Comparison of ENCODE assay signal across 15 cellular contexts in genomic region chr2:128808462-128809255, GRCh38.
DNase-seq lines count a peak whose midpoint lies in the region; ATAC-seq and TF ChIP-seq lines count a peak whose summit lies in the region.
"Had no signal": no experiment of that assay in that cellular context is flagged by ENCODE, and none has a peak within 500 bp of the region (broad histone marks: within the 10 kb centered on the region; RNA-seq: fewer than 3 reads in every experiment).

No MANE protein-coding gene starts in this region.

- ATAC-seq in RWPE2 (ENCODE audit: low read depth) = peak; percentile 92
- ATAC-seq in lung (ENCODE audit: insufficient read depth, low FRiP score) = peak; percentile 27
- ATAC-seq in WTC11 = no peak
- ATAC-seq: T-cell had no signal

- H3K36me3 ChIP-seq in RWPE2 (ENCODE audit: low read depth) (no peaks in the 10 kb centered on the region), esophagus squamous epithelium (no peaks in the 10 kb centered on the region), lung (ENCODE audit: control insufficient read depth in 2 of 2, insufficient read depth in 2 of 2, low read length in 2 of 2) (no peaks in the 10 kb centered on the region)
- H3K36me3 ChIP-seq: tibial artery had no signal

- no peak for TF ChIP-seq POLR2A in esophagus squamous epithelium (IDR thresholded peaks at IDR 0.05)

- TF ChIP-seq CTCF in RWPE2 (IDR thresholded peaks at IDR 0.05; ENCODE audit: poor library complexity, severe bottlenecking) = no peak
- TF ChIP-seq CTCF in esophagus squamous epithelium (IDR thresholded peaks at IDR 0.05) = no peak
- no peak for TF ChIP-seq CTCF in lung (IDR thresholded peaks at IDR 0.05; ENCODE audit: control extremely low read depth, extremely low read depth)
- TF ChIP-seq CTCF in WTC11 (IDR thresholded peaks at IDR 0.05) = no peak

- no peak overlapping the region for H3K4me3 ChIP-seq in RWPE2 (ENCODE audit: severe bottlenecking)
- no peak overlapping the region for H3K4me3 ChIP-seq in esophagus squamous epithelium
- no peak overlapping the region for H3K4me3 ChIP-seq in lung
- H3K4me3 ChIP-seq: tibial artery had no signal

- H3K27me3 ChIP-seq in RWPE2 (ENCODE audit: insufficient read depth, poor library complexity, severe bottlenecking) = no peaks in the 10 kb centered on the region
- H3K27me3 ChIP-seq in esophagus squamous epithelium = no peaks in the 10 kb centered on the region
- no peaks in the 10 kb centered on the region for H3K27me3 ChIP-seq in lung (ENCODE audit: control insufficient read depth, insufficient read depth)
- H3K27me3 ChIP-seq: tibial artery had no signal

- POLR2A ChIA-PET in WTC11 (lab: Charles Lee) = no interaction called here

- H3K27ac ChIP-seq in RWPE2 (ENCODE audit: poor library complexity, severe bottlenecking) = peak overlapping the region; percentile 34
- peak overlapping the region; percentile 57 to 68 (median 64) for H3K27ac ChIP-seq in esophagus squamous epithelium
- no peak overlapping the region for H3K27ac ChIP-seq in lung (ENCODE audit: low read depth in 1 of 2, low read length in 1 of 2)
- H3K27ac ChIP-seq: tibial artery had no signal

- intact Hi-C loops in esophagus squamous epithelium (cut with DNase I) = no loop called here

- CTCF ChIA-PET in WTC11 (lab: Charles Lee) = no interaction called here

- peaks cover 4% of the 10 kb centered on the region for H3K4me1 Mint-ChIP-seq in WTC11
- H3K4me1 Mint-ChIP-seq: activated naive CD8-positive, alpha-beta T cell treated with anti-CD3 and anti-CD28 coated beads, Interleukin-2, amount 10 ng/mL, durations not matched to agents 7 days and 5 days; mesothelial cell of epicardium; T-cell had no signal

- in situ Hi-C loops in G401 (cut with HindIII; ENCODE audit: low sequenced_read_pairs) = no loop called here

- H3K4me3 Mint-ChIP-seq in WTC11 = no peak overlapping the region
- H3K4me3 Mint-ChIP-seq: activated naive CD8-positive, alpha-beta T cell treated with anti-CD3 and anti-CD28 coated beads, Interleukin-2, amount 10 ng/mL, durations not matched to agents 7 days and 5 days; mesothelial cell of epicardium; T-cell had no signal

- H3K4me1 ChIP-seq in RWPE2 (ENCODE audit: insufficient read depth, poor library complexity, severe bottlenecking) = peaks cover 18% of the 10 kb centered on the region
- peaks cover 0 to 30% (median 3%) of the 10 kb centered on the region in 3 donors for H3K4me1 ChIP-seq in esophagus squamous epithelium
- H3K4me1 ChIP-seq in lung (ENCODE audit: control insufficient read depth in 2 of 2, insufficient read depth in 2 of 2, low read length in 2 of 2) = no peaks in the 10 kb centered on the region
- H3K4me1 ChIP-seq: tibial artery had no signal

- H3K9me3 ChIP-seq in RWPE2 (ENCODE audit: severe bottlenecking) (peaks cover 2% of the 10 kb centered on the region), esophagus squamous epithelium (no peaks in the 10 kb centered on the region), lung (ENCODE audit: control insufficient read depth in 2 of 2, insufficient read depth in 1 of 2, low read length in 1 of 2) (peaks cover 0 to 12% of the 10 kb centered on the region in 2 donors)
- H3K9me3 ChIP-seq: tibial artery had no signal

- WGBS in esophagus squamous epithelium, 2 donors = 60 to 100% methylated on average over 1 to 3 of the region's 5 CpGs
- WGBS in lung, 2 donors = 87 to 91% methylated on average over 5 of the region's 5 CpGs

- H3K36me3 Mint-ChIP-seq in WTC11 = peaks cover 8% of the 10 kb centered on the region
- H3K36me3 Mint-ChIP-seq: activated naive CD8-positive, alpha-beta T cell treated with anti-CD3 and anti-CD28 coated beads, Interleukin-2, amount 10 ng/mL, durations not matched to agents 7 days and 5 days; T-cell had no signal

- H3K27ac Mint-ChIP-seq in WTC11 = no peak overlapping the region
- H3K27ac Mint-ChIP-seq: activated naive CD8-positive, alpha-beta T cell treated with anti-CD3 and anti-CD28 coated beads, Interleukin-2, amount 10 ng/mL, durations not matched to agents 7 days and 5 days; mesothelial cell of epicardium; T-cell had no signal

- peak; percentile 28 for DNase-seq in AG08396 (ENCODE audit: low spot score)
- peak; percentile 83 for DNase-seq in RWPE2 (ENCODE audit: low spot score)
- DNase-seq in esophagus squamous epithelium (lab: John Stamatoyannopoulos, UW) = no peak
- DNase-seq in lung (ENCODE audit: low spot score) = no peak
- DNase-seq in G401 (ENCODE audit: low spot score) = no peak
- no peak for DNase-seq in WTC11 (ENCODE audit: low spot score)
- DNase-seq in amniotic stem cell (lab: John Stamatoyannopoulos, UW) = no peak
- no peak for DNase-seq in KG1 (lab: John Stamatoyannopoulos, UW)
- DNase-seq: ACHN; activated naive CD8-positive, alpha-beta T cell treated with anti-CD3 and anti-CD28 coated beads, Interleukin-2, amount 10 ng/mL, durations not matched to agents 7 days and 5 days; effector memory CD4-positive, alpha-beta T cell; NCI-H1092; T-cell; tibial artery had no signal

- H3K27me3 Mint-ChIP-seq in WTC11 (ENCODE audit: low read depth) = no peaks in the 10 kb centered on the region; the same call in 1 of the 2 replicates

- peaks cover 25% of the 10 kb centered on the region for H3K9me3 Mint-ChIP-seq in WTC11

TF ChIP-seq in WTC11, 78 proteins besides CTCF, POLR2A, EP300 and RAD21:
- TF ChIP-seq ZNF396 (CRISPR knock-in tag; IDR thresholded peaks at IDR 0.05; ENCODE audit: borderline replicate concordance) (no peak), SMAD4 (CRISPR knock-in tag; IDR thresholded peaks at IDR 0.05) (no peak), ZNF317 (CRISPR knock-in tag; IDR thresholded peaks at IDR 0.05; ENCODE audit: borderline replicate concordance, low read depth) (no peak), TEAD1 (CRISPR knock-in tag; IDR thresholded peaks at IDR 0.05) (no peak), HMGA2 (CRISPR knock-in tag; IDR thresholded peaks at IDR 0.05) (no peak), NR2C2 (CRISPR knock-in tag; IDR thresholded peaks at IDR 0.05) (no peak), ESRRA (CRISPR knock-in tag; IDR thresholded peaks at IDR 0.05; ENCODE audit: borderline replicate concordance) (no peak), NFATC4 (CRISPR knock-in tag; IDR thresholded peaks at IDR 0.05) (no peak), ZNF219 (CRISPR knock-in tag; IDR thresholded peaks at IDR 0.05; ENCODE audit: borderline replicate concordance) (no peak), ZNF232 (CRISPR knock-in tag; IDR thresholded peaks at IDR 0.05) (no peak)

Comparison
In these comparisons a context has a peak if more than half of its experiments do, and no peak if none do; other contexts are left out.
1. DNase-seq: peak in AG08396 (single experiment) and RWPE2 (single experiment); none in esophagus squamous epithelium (single experiment), lung (single experiment), G401 (single experiment), WTC11 (single experiment), amniotic stem cell (single experiment) and KG1 (single experiment).
2. H3K27ac ChIP-seq: peak in RWPE2 (single experiment) and esophagus squamous epithelium (4 of 4); none in lung (0 of 2).